8 cellular contexts compared by ENCODE assay signal in genomic region chr11:15208570-15209222, GRCh38.
DNase-seq lines count a peak whose midpoint lies in the region; ATAC-seq, FAIRE-seq and TF ChIP-seq lines count a peak whose summit lies in the region.

No MANE protein-coding gene starts in this region.

- no peak for TF ChIP-seq EP300 in GM12878 (IDR thresholded peaks at IDR 0.05; ENCODE audit: borderline replicate concordance in 1 of 2, control insufficient read depth in 1 of 2, low read depth in 2 of 2, low read length in 2 of 2)

- 5% methylated on average over 9 of the region's 9 CpGs for WGBS in GM12878 (ENCODE audit: insufficient coverage, insufficient replicate concordance, low lambda C conversion rate, missing lambda C conversion rate)

- TF ChIP-seq CTCF in GM12878 (IDR thresholded peaks at IDR 0.05 in 2 of 3, conservative IDR thresholded peaks at IDR 0.05 in 1 of 3; ENCODE audit: control insufficient read depth in 2 of 3, extremely low read depth in 1 of 3, insufficient read depth in 1 of 3, low read depth in 3 of 3, low read length in 3 of 3) = peak; percentile 84 to 97 (median 92)

- RAD21 ChIA-PET in GM12878 (lab: Charles Lee; ENCODE audit: unreplicated experiment) = interaction anchor here (2.6 kb wide), 1 partner anchor 108 kb away, joined by 17 read pairs; no protein-coding TSS in a partner anchor

- DNase-seq in SIG-M5 treated with dmso at 0.1 percent for 504 hours (lab: John Stamatoyannopoulos, UW; ENCODE audit: unreplicated experiment) = peak; percentile 26
- no peak for DNase-seq in SIG-M5 (lab: John Stamatoyannopoulos, UW)
- DNase-seq in NCI-H1105 (lab: John Stamatoyannopoulos, UW) = peak; percentile 68
- DNase-seq in UCSD-AML1 (lab: John Stamatoyannopoulos, UW; ENCODE audit: unreplicated experiment) = peak; percentile 57
- DNase-seq in GM12878 (ENCODE audit: low read depth, low spot score) = no peak
- DNase-seq in iPS DF 19.7 (ENCODE audit: low read depth, low spot score) = peak; percentile 25
- DNase-seq in stimulated activated CD4-positive, alpha-beta T cell treated with anti-CD3 and anti-CD28 coated beads, Interleukin-12 subunit alpha, Interleukin-12 subunit beta, amount 100 ng/mL, for 4 hours = peak; percentile 64

- in situ Hi-C loops in GM12878 (cut with MboI) = no loop called here

- no peaks in the 10 kb centered on the region for H3K9me3 ChIP-seq in GM12878 (replicated peaks; ENCODE audit: control insufficient read depth, insufficient read depth, low read length)

- POLR2A ChIA-PET in GM12878 (lab: Charles Lee) = no interaction called here

- H3K4me1 ChIP-seq in GM12878 (ENCODE audit: control insufficient read depth, insufficient read depth, low read length) = no peaks in the 10 kb centered on the region

- H2AFZ ChIP-seq in GM12878 (ENCODE audit: control insufficient read depth, low read depth, low read length) = no peak overlapping the region

- H3K4me3 ChIP-seq in GM12878 = no peak overlapping the region

- no peaks in the 10 kb centered on the region for H4K20me1 ChIP-seq in GM12878 (ENCODE audit: control insufficient read depth, insufficient read depth)

- H3K27ac ChIP-seq in GM12878 (ENCODE audit: control insufficient read depth, insufficient read depth) = no peak overlapping the region

- H3K79me2 ChIP-seq in GM12878 (ENCODE audit: control insufficient read depth, insufficient read depth, low read length) = no peaks in the 10 kb centered on the region

- intact Hi-C loops in GM12878 (cut with micrococcal nuclease; ENCODE audit: unreplicated experiment) = loop anchor here (1.0 to 5.0 kb wide), 4 partner anchors 107 to 418 kb away; no protein-coding TSS in a partner anchor

- TF ChIP-seq POLR2A in GM12878 (IDR thresholded peaks at IDR 0.05; ENCODE audit: low read depth, low read length) = no peak

- H3K9ac ChIP-seq in GM12878 (ENCODE audit: control insufficient read depth, insufficient read depth, low read length) = no peak overlapping the region

- peak; percentile 87 for FAIRE-seq in GM12878 (lab: Jason Lieb, UNC)

- TF ChIP-seq RAD21 in GM12878 (IDR thresholded peaks at IDR 0.05; ENCODE audit: insufficient read depth, low read depth, low read length) = peak; percentile 92

- no peaks in the 10 kb centered on the region for H3K36me3 ChIP-seq in GM12878 (ENCODE audit: control insufficient read depth in 2 of 2, insufficient read depth in 2 of 2, low read length in 1 of 2)

- SMC1A ChIA-PET in GM12878 (lab: Charles Lee; ENCODE audit: uncharacterized antibody, unreplicated experiment) = interaction anchor here (1.4 to 3.4 kb wide), 3 partner anchors 105 to 301 kb away, joined by 5 to 22 read pairs (median 6); no protein-coding TSS in a partner anchor

- ATAC-seq in HG02759 (IDR thresholded peaks at IDR 0.05; ENCODE audit: unreplicated experiment) (peak; percentile 95), GM12878 (peak; percentile 100)

- BruUV-seq in GM12878 (replicated peaks; lab: Mats Ljungman, UMichigan) = no TSS peak

- H3K4me2 ChIP-seq in GM12878 (ENCODE audit: control insufficient read depth, insufficient read depth) = no peak overlapping the region

- CTCF ChIA-PET in GM12878 (lab: Yijun Ruan, JAX) = interaction anchor here (0.7 to 6.4 kb wide), 3 partner anchors 69 to 300 kb away, joined by 3 to 73 read pairs (median 12); no protein-coding TSS in a partner anchor

- no peaks in the 10 kb centered on the region for H3K27me3 ChIP-seq in GM12878 (replicated peaks in 1 of 2; ENCODE audit: control insufficient read depth in 2 of 2, insufficient read depth in 2 of 2, low read length in 1 of 2)

TF ChIP-seq in GM12878, 131 proteins besides CTCF, POLR2A, EP300 and RAD21:
- TF ChIP-seq SMC3 (IDR thresholded peaks at IDR 0.05; ENCODE audit: borderline replicate concordance, low read length) = peak; percentile 90
- TF ChIP-seq, protein P1, sequence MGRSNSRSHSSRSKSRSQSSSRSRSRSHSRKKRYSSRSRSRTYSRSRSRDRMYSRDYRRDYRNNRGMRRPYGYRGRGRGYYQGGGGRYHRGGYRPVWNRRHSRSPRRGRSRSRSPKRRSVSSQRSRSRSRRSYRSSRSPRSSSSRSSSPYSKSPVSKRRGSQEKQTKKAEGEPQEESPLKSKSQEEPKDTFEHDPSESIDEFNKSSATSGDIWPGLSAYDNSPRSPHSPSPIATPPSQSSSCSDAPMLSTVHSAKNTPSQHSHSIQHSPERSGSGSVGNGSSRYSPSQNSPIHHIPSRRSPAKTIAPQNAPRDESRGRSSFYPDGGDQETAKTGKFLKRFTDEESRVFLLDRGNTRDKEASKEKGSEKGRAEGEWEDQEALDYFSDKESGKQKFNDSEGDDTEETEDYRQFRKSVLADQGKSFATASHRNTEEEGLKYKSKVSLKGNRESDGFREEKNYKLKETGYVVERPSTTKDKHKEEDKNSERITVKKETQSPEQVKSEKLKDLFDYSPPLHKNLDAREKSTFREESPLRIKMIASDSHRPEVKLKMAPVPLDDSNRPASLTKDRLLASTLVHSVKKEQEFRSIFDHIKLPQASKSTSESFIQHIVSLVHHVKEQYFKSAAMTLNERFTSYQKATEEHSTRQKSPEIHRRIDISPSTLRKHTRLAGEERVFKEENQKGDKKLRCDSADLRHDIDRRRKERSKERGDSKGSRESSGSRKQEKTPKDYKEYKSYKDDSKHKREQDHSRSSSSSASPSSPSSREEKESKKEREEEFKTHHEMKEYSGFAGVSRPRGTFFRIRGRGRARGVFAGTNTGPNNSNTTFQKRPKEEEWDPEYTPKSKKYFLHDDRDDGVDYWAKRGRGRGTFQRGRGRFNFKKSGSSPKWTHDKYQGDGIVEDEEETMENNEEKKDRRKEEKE (IDR thresholded peaks at IDR 0.05) = no peak
- TF ChIP-seq TCF7 (IDR thresholded peaks at IDR 0.05; ENCODE audit: borderline replicate concordance) = no peak
- TF ChIP-seq YY1 (IDR thresholded peaks at IDR 0.05; ENCODE audit: low read depth, low read length) = 0 out of 2 replicates have a peak, but pooled peaks have one; percentile 37
TF ChIP-seq in GM12878: peak in this region for 2.

Comparison
In these comparisons a context has a peak if more than half of its experiments do, and no peak if none do; other contexts are left out.
1. DNase-seq: peak in SIG-M5 treated with dmso at 0.1 percent for 504 hours (single experiment), NCI-H1105 (single experiment), UCSD-AML1 (single experiment), iPS DF 19.7 (single experiment) and stimulated activated CD4-positive, alpha-beta T cell treated with anti-CD3 and anti-CD28 coated beads, Interleukin-12 subunit alpha, Interleukin-12 subunit beta, amount 100 ng/mL, for 4 hours (single experiment); none in SIG-M5 (single experiment) and GM12878 (single experiment).